Comparison of ENCODE assay signal across 24 cellular contexts in genomic region chr4:5882947-5883346, GRCh38. TPM values are rescaled to one million over a fixed set of nuclear protein-coding genes. Genes with fewer than 3 reads are reported as not detected.
"Had no signal": no experiment of that assay in that cellular context is flagged by ENCODE, and none has a peak within 500 bp of the region (broad histone marks: within the 10 kb centered on the region; RNA-seq: fewer than 3 reads in every experiment).

No MANE protein-coding gene starts in this region.

- H3K4me3 Mint-ChIP-seq: activated CD4-positive, alpha-beta T cell treated with anti-CD3 and anti-CD28 coated beads, Interleukin-2, amount 10 ng/mL, durations not matched to agents 7 days and 5 days; activated CD8-positive, alpha-beta memory T cell treated with anti-CD3 and anti-CD28 coated beads, Interleukin-2, amount 10 ng/mL, durations not matched to agents 7 days and 5 days; activated CD8-positive, alpha-beta T cell treated with anti-CD3 and anti-CD28 coated beads for 36 hours; activated naive CD4-positive, alpha-beta T cell treated with anti-CD3 and anti-CD28 coated beads, Interleukin-2, amount 10 ng/mL, durations not matched to agents 7 days and 5 days; dendritic cell treated with granulocyte-macrophage colony-stimulating factor and Interleukin-4, amounts not matched to agents 40 ng/mL and 50 ng/mL, for 4 days; natural killer cell treated with Interleukin-12 subunit alpha and Interleukin-12 subunit beta and Interleukin-15 and Interleukin-18, amount 100 ng/mL, for 72 hours had no signal

- H3K27ac Mint-ChIP-seq: activated CD4-positive, alpha-beta T cell treated with anti-CD3 and anti-CD28 coated beads, Interleukin-2, amount 10 ng/mL, durations not matched to agents 7 days and 5 days; activated CD8-positive, alpha-beta memory T cell treated with anti-CD3 and anti-CD28 coated beads, Interleukin-2, amount 10 ng/mL, durations not matched to agents 7 days and 5 days; activated CD8-positive, alpha-beta T cell treated with anti-CD3 and anti-CD28 coated beads for 36 hours; activated naive CD4-positive, alpha-beta T cell treated with anti-CD3 and anti-CD28 coated beads, Interleukin-2, amount 10 ng/mL, durations not matched to agents 7 days and 5 days; dendritic cell treated with granulocyte-macrophage colony-stimulating factor and Interleukin-4, amounts not matched to agents 40 ng/mL and 50 ng/mL, for 4 days; natural killer cell treated with Interleukin-12 subunit alpha and Interleukin-12 subunit beta and Interleukin-15 and Interleukin-18, amount 100 ng/mL, for 72 hours had no signal

- H3K9me3 Mint-ChIP-seq: activated CD4-positive, alpha-beta T cell treated with anti-CD3 and anti-CD28 coated beads, Interleukin-2, amount 10 ng/mL, durations not matched to agents 7 days and 5 days; activated CD8-positive, alpha-beta T cell treated with anti-CD3 and anti-CD28 coated beads for 36 hours; activated naive CD4-positive, alpha-beta T cell treated with anti-CD3 and anti-CD28 coated beads, Interleukin-2, amount 10 ng/mL, durations not matched to agents 7 days and 5 days; dendritic cell treated with granulocyte-macrophage colony-stimulating factor and Interleukin-4, amounts not matched to agents 40 ng/mL and 50 ng/mL, for 4 days; natural killer cell treated with Interleukin-12 subunit alpha and Interleukin-12 subunit beta and Interleukin-15 and Interleukin-18, amount 100 ng/mL, for 72 hours had no signal

- H3K36me3 ChIP-seq: neutrophil, ovary, upper lobe of left lung had no signal

- H3K4me1 Mint-ChIP-seq: activated CD4-positive, alpha-beta T cell treated with anti-CD3 and anti-CD28 coated beads, Interleukin-2, amount 10 ng/mL, durations not matched to agents 7 days and 5 days; activated CD8-positive, alpha-beta memory T cell treated with anti-CD3 and anti-CD28 coated beads, Interleukin-2, amount 10 ng/mL, durations not matched to agents 7 days and 5 days; activated naive CD4-positive, alpha-beta T cell treated with anti-CD3 and anti-CD28 coated beads, Interleukin-2, amount 10 ng/mL, durations not matched to agents 7 days and 5 days had no signal

- ATAC-seq: activated CD8-positive, alpha-beta memory T cell treated with anti-CD3 and anti-CD28 coated beads, Interleukin-2, amount 10 ng/mL, durations not matched to agents 7 days and 5 days; activated CD8-positive, alpha-beta T cell treated with anti-CD3 and anti-CD28 coated beads for 36 hours; left ventricle myocardium superior; natural killer cell treated with Interleukin-12 subunit alpha and Interleukin-12 subunit beta and Interleukin-15 and Interleukin-18, amount 100 ng/mL, for 72 hours; psoas muscle; right cardiac atrium; stimulated activated naive CD8-positive, alpha-beta T cell treated with anti-CD3 and anti-CD28 coated beads, Interleukin-15, Interleukin-2, amounts not matched to agents 100 U/mL and 50 U/mL, for 24 hours had no signal

- H3K27ac ChIP-seq: neutrophil, ovary, psoas muscle, upper lobe of left lung had no signal

- H3K4me3 ChIP-seq: ovary, psoas muscle, upper lobe of left lung had no signal

- H3K27me3 ChIP-seq: ovary had no signal

- H3K9me3 ChIP-seq: neutrophil, ovary, psoas muscle, upper lobe of left lung had no signal

- DNase-seq: activated CD4-positive, alpha-beta T cell treated with anti-CD3 and anti-CD28 coated beads, Interleukin-2, amount 10 ng/mL, durations not matched to agents 7 days and 5 days; activated CD4-positive, CD25-positive, alpha-beta regulatory T cell treated with anti-CD3 and anti-CD28 coated beads, Interleukin-2, amount 50 U/mL, for 72 hours; activated CD8-positive, alpha-beta memory T cell treated with anti-CD3 and anti-CD28 coated beads, Interleukin-2, amount 10 ng/mL, durations not matched to agents 7 days and 5 days; activated CD8-positive, alpha-beta T cell treated with anti-CD3 and anti-CD28 coated beads for 36 hours; activated effector memory CD4-positive, alpha-beta T cell treated with anti-CD3 and anti-CD28 coated beads, Interleukin-2, amount 50 U/mL, for 16 hours; activated naive CD4-positive, alpha-beta T cell treated with anti-CD3 and anti-CD28 coated beads, Interleukin-2, amount 10 ng/mL, durations not matched to agents 7 days and 5 days; activated T-cell treated with anti-CD3 and anti-CD28 coated beads for 4 hours; amygdala; effector CD4-positive, alpha-beta T cell; erythroblast; foreskin melanocyte; hippocampal formation; left ventricle myocardium superior; ovary; psoas muscle; right cardiac atrium; stimulated activated CD4-positive, alpha-beta T cell treated with anti-CD3 and anti-CD28 coated beads, Interleukin-4, amount 100 ng/mL, for 4 hours; stimulated activated naive CD8-positive, alpha-beta T cell treated with anti-CD3 and anti-CD28 coated beads, Interleukin-15, Interleukin-2, amounts not matched to agents 100 U/mL and 50 U/mL, for 24 hours; upper lobe of left lung; WERI-Rb-1 had no signal

- H3K36me3 Mint-ChIP-seq: activated CD8-positive, alpha-beta memory T cell treated with anti-CD3 and anti-CD28 coated beads, Interleukin-2, amount 10 ng/mL, durations not matched to agents 7 days and 5 days; activated naive CD4-positive, alpha-beta T cell treated with anti-CD3 and anti-CD28 coated beads, Interleukin-2, amount 10 ng/mL, durations not matched to agents 7 days and 5 days; natural killer cell treated with Interleukin-12 subunit alpha and Interleukin-12 subunit beta and Interleukin-15 and Interleukin-18, amount 100 ng/mL, for 72 hours had no signal

RNA-seq across cellular contexts. Expression of gene CRMP1, which starts 9.9 kb away (rescaled TPM):
- total RNA-seq: activated CD8-positive, alpha-beta T cell treated with anti-CD3 and anti-CD28 coated beads for 36 hours; natural killer cell treated with Interleukin-12 subunit alpha and Interleukin-12 subunit beta and Interleukin-15 and Interleukin-18, amount 100 ng/mL, for 72 hours; subcutaneous adipose tissue had no signal
